In the genomic region with DNA sequence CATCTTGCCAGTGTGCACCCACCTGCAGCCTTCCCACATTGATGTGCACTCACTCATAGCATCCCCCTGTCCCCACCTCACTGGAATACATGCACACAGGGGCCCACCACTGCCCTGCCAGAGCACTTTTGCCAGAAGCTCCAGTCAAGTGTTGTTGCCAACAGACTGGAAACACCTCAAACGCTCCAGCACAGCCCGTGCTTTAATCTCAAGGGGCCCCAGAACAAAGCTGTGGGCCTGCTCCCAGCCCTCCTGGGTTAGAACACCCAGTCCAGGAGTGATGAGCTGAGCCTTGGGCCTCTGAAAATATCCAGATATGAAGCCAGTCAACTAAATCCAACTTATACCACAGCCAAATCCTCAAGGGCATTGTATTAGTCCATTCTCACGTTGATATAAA, we compare ENCODE assay signal across 29 cellular contexts.
"Had no signal": no experiment of that assay in that cellular context is flagged by ENCODE, and none has a peak within 500 bp of the region (broad histone marks: within the 10 kb centered on the region; RNA-seq: fewer than 3 reads in every experiment).

No MANE protein-coding gene starts in this region.

- H3K27ac ChIP-seq: ascending aorta, cardiac muscle cell, VCaP had no signal

- ATAC-seq: activated CD8-positive, alpha-beta T cell treated with anti-CD3 and anti-CD28 coated beads for 36 hours; activated naive CD8-positive, alpha-beta T cell treated with anti-CD3 and anti-CD28 coated beads, Interleukin-2, amount 50 U/mL, for 24 hours; activated T-cell treated with anti-CD3 and anti-CD28 coated beads, Interleukin-2, amount 50 U/mL, for 4 hours; activated T-cell treated with anti-CD3 and anti-CD28 coated beads, Interleukin-2, amount 50 U/mL, for 72 hours; activated T-helper 17 cell treated with anti-CD3 and anti-CD28 coated beads, Interleukin-2, amount 50 U/mL, for 72 hours had no signal

- H3K4me3 ChIP-seq: ascending aorta, cardiac muscle cell had no signal

- H3K27me3 ChIP-seq: ascending aorta, cardiac muscle cell had no signal

- DNase-seq: activated B cell treated with CpG ODN at 0.5 μM for 24 hours; activated CD4-positive, alpha-beta memory T cell treated with anti-CD3 and anti-CD28 coated beads for 36 hours; activated CD4-positive, alpha-beta T cell treated with anti-CD3 and anti-CD28 coated beads for 4 hours; activated CD4-positive, alpha-beta T cell treated with anti-CD3 and anti-CD28 coated beads, Interleukin-2, amount 10 ng/mL, durations not matched to agents 24 days and 14 days; activated CD4-positive, alpha-beta T cell treated with anti-CD3 and anti-CD28 coated beads, Interleukin-2, amount 50 U/mL, for 1 hour; activated CD4-positive, alpha-beta T cell treated with anti-CD3 and anti-CD28 coated beads, Interleukin-2, amount 50 U/mL, for 4 hours; activated CD4-positive, CD25-positive, alpha-beta regulatory T cell treated with anti-CD3 and anti-CD28 coated beads, Interleukin-2, amount 50 U/mL, for 72 hours; activated CD8-positive, alpha-beta memory T cell treated with anti-CD3 and anti-CD28 coated beads, Interleukin-2, amount 50 U/mL, for 4 hours; activated CD8-positive, alpha-beta T cell treated with anti-CD3 and anti-CD28 coated beads for 36 hours; activated effector memory CD4-positive, alpha-beta T cell treated with anti-CD3 and anti-CD28 coated beads, Interleukin-2, amount 50 U/mL, for 16 hours; activated gamma-delta T cell treated with Interleukin-2 at 50 U/mL for 16 hours; activated naive CD4-positive, alpha-beta T cell; activated naive CD4-positive, alpha-beta T cell treated with anti-CD3 and anti-CD28 coated beads for 36 hours; activated naive CD8-positive, alpha-beta T cell treated with anti-CD3 and anti-CD28 coated beads, Interleukin-2, amount 10 ng/mL, durations not matched to agents 7 days and 5 days; activated naive CD8-positive, alpha-beta T cell treated with anti-CD3 and anti-CD28 coated beads, Interleukin-2, amount 50 U/mL, for 24 hours; activated T-cell treated with anti-CD3 and anti-CD28 coated beads for 4 hours; activated T-cell treated with anti-CD3 and anti-CD28 coated beads, Interleukin-2, amount 50 U/mL, for 1 hour; activated T-cell treated with anti-CD3 and anti-CD28 coated beads, Interleukin-2, amount 50 U/mL, for 4 hours; activated T-cell treated with anti-CD3 and anti-CD28 coated beads, Interleukin-2, amount 50 U/mL, for 72 hours; amygdala; anterior cingulate cortex; central memory CD4-positive, alpha-beta T cell; T-helper 1 cell; T-helper 2 cell; T-helper 9 cell had no signal

- H3K4me1 ChIP-seq: ascending aorta had no signal

- H3K36me3 ChIP-seq: ascending aorta, cardiac muscle cell had no signal
